In the genomic region with DNA sequence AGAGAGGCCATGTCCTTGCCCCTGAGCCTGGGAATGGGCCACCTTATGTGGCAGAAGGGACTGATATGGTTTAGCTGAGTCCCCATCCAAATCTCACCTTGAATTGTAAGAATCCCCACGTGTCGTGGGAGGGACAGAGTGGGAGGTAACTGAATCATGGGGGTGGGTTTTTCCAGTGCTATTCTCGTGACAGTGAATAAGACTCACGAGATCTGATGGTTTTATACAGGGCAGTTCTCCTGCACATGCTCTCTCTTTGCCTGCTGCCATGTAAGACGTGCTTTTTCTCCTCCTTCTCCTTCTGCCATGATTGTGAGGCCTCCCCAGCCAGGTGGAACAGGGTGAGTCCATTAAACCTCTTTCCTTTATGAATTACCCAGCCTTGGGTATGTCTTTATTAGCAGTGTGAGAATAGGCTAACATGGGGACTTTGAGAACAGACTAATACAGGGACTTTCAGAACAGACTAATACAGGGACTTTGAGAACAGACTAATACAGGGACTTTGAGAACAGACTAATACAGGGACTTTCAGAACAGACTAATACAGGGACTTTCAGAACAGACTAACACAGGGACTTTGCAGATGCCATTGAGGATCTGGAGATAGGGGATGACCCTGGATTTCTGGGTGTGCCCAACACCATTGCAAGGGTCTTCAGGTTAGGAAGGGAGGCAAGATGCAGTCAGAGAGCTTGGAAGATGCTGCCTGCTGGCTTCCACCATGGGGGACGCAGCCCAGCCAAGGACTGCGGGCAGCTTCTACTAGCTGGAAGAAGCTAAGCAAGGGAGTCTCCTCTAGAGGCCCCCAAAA, we compare ENCODE assay signal across 13 cellular contexts.
DNase-seq lines count a peak whose midpoint lies in the region; ATAC-seq, FAIRE-seq and TF ChIP-seq lines count a peak whose summit lies in the region.
"Had no signal": no experiment of that assay in that cellular context is flagged by ENCODE, and none has a peak within 500 bp of the region (broad histone marks: within the 10 kb centered on the region; RNA-seq: fewer than 3 reads in every experiment).

No MANE protein-coding gene starts in this region.

- TF ChIP-seq POLR2A in GM12891 (IDR thresholded peaks at IDR 0.05; ENCODE audit: low read depth, low read length) = no peak
- no peak for TF ChIP-seq POLR2A in adrenal gland (IDR thresholded peaks at IDR 0.05)
- no peak for TF ChIP-seq POLR2A in spleen (IDR thresholded peaks at IDR 0.05)

- H3K27ac ChIP-seq in adrenal gland (no peak overlapping the region), spleen (no peak overlapping the region), pancreas (no peak overlapping the region)
- H3K27ac ChIP-seq: psoas muscle had no signal

- H3K4me1 ChIP-seq in adrenal gland (replicated peaks in 1 of 2) = no peaks in the 10 kb centered on the region
- H3K4me1 ChIP-seq in spleen = no peaks in the 10 kb centered on the region
- H3K4me1 ChIP-seq in pancreas = no peaks in the 10 kb centered on the region

- no peaks in the 10 kb centered on the region for H3K9me3 Mint-ChIP-seq in activated naive CD4-positive, alpha-beta T cell treated with anti-CD3 and anti-CD28 coated beads, Interleukin-2, amount 50 U/mL, for 72 hours
- H3K9me3 Mint-ChIP-seq: WTC11 had no signal

- H3K9me3 ChIP-seq in adrenal gland (replicated peaks in 1 of 3) (no peaks in the 10 kb centered on the region), spleen (no peaks in the 10 kb centered on the region), pancreas (no peaks in the 10 kb centered on the region)
- H3K9me3 ChIP-seq: psoas muscle had no signal

- H3K4me3 ChIP-seq in adrenal gland (no peak overlapping the region), spleen (no peak overlapping the region), pancreas (no peak overlapping the region)
- H3K4me3 ChIP-seq: psoas muscle had no signal

- DNase-seq in GM12891 (ENCODE audit: insufficient read length, low spot score) (no peak), adrenal gland (no peak), spleen (no peak), pancreas (no peak), SK-N-DZ (ENCODE audit: low spot score) (no peak)
- DNase-seq in activated naive CD4-positive, alpha-beta T cell treated with anti-CD3 and anti-CD28 coated beads, Interleukin-2, amount 50 U/mL, for 72 hours (ENCODE audit: low spot score in 2 of 2) = peak in 1 of 2 donors; percentile 22
- DNase-seq: KG1, psoas muscle had no signal

- intact Hi-C loops in adrenal gland (cut with DNase I) (no loop called here), spleen (cut with DNase I; ENCODE audit: low total_unique reads) (no loop called here), pancreas (cut with DNase I) (no loop called here)

- H3K36me3 Mint-ChIP-seq in activated naive CD4-positive, alpha-beta T cell treated with anti-CD3 and anti-CD28 coated beads, Interleukin-2, amount 50 U/mL, for 72 hours = peaks cover 0 to 4% of the 10 kb centered on the region in 2 donors

- H3K36me3 ChIP-seq in adrenal gland (replicated peaks in 1 of 2) (no peaks in the 10 kb centered on the region), spleen (peaks cover 0 to 98% (median 31%) of the 10 kb centered on the region in 6 donors), pancreas (no peaks in the 10 kb centered on the region)

- FAIRE-seq in GM12891 (lab: Jason Lieb, UNC) (peak; percentile 92), pancreas (lab: Jason Lieb, UNC) (no peak)
- FAIRE-seq: endometrium had no signal

- H3K27ac Mint-ChIP-seq in activated naive CD4-positive, alpha-beta T cell treated with anti-CD3 and anti-CD28 coated beads, Interleukin-2, amount 50 U/mL, for 72 hours = peak overlapping the region; percentile 9 to 33
- H3K27ac Mint-ChIP-seq: memory B cell, WTC11 had no signal

- peak; percentile 69 for ATAC-seq in GM18909 (IDR thresholded peaks at IDR 0.05; ENCODE audit: poor library complexity, unreplicated experiment)
- peak; percentile 80 for ATAC-seq in HG02852 (IDR thresholded peaks at IDR 0.05; ENCODE audit: unreplicated experiment)
- ATAC-seq in activated naive CD4-positive, alpha-beta T cell treated with anti-CD3 and anti-CD28 coated beads, Interleukin-2, amount 50 U/mL, for 72 hours = peak; percentile 71 to 86
- no peak for ATAC-seq in pancreas
- ATAC-seq: psoas muscle, WTC11 had no signal

- H3K27me3 ChIP-seq in adrenal gland (no peaks in the 10 kb centered on the region), spleen (replicated peaks in 1 of 7) (no peaks in the 10 kb centered on the region), pancreas (no peaks in the 10 kb centered on the region)

- no peak for TF ChIP-seq CTCF in adrenal gland (IDR thresholded peaks at IDR 0.05)
- no peak for TF ChIP-seq CTCF in spleen (IDR thresholded peaks at IDR 0.05 in 8 of 11, conservative IDR thresholded peaks at IDR 0.05 in 3 of 11)
- TF ChIP-seq CTCF in pancreas (IDR thresholded peaks at IDR 0.05) = no peak

- 93 to 96% (median 94%) methylated on average over 7 of the region's 7 CpGs for WGBS in adrenal gland, 4 donors
- WGBS in spleen, 5 donors = 79 to 87% (median 83%) methylated on average over 6 to 7 of the region's 7 CpGs
- WGBS in pancreas, 2 donors = 89 to 90% methylated on average over 7 of the region's 7 CpGs

TF ChIP-seq in GM12891, 5 proteins besides CTCF, POLR2A, EP300 and RAD21:
- no peak for TF ChIP-seq SPI1 (IDR thresholded peaks at IDR 0.05; ENCODE audit: low read depth, low read length)

Comparison
In these comparisons a context has a peak if more than half of its experiments do, and no peak if none do; other contexts are left out.
1. ATAC-seq: peak in GM18909 (single experiment), HG02852 (single experiment) and activated naive CD4-positive, alpha-beta T cell treated with anti-CD3 and anti-CD28 coated beads, Interleukin-2, amount 50 U/mL, for 72 hours (2 of 2); none in pancreas (0 of 4).